In genomic region chr4:2168469-2169319, GRCh38 we compare ENCODE assay signal across 19 cellular contexts.
A peak's percentile ranks its signal among the peaks of the same experiment; 100 is the strongest.
DNase-seq lines count a peak whose midpoint lies in the region; ATAC-seq and TF ChIP-seq lines count a peak whose summit lies in the region.
"Had no signal": no experiment of that assay in that cellular context is flagged by ENCODE, and none has a peak within 500 bp of the region (broad histone marks: within the 10 kb centered on the region; RNA-seq: fewer than 3 reads in every experiment).

No MANE protein-coding gene starts in this region.

- intact Hi-C loops in mucosa of descending colon (cut with DNase I, micrococcal nuclease): no loop called here

- H3K4me3 Mint-ChIP-seq in activated T-helper 17 cell treated with anti-CD3 and anti-CD28 coated beads, Interleukin-2, amount 50 U/mL, for 72 hours: no peak overlapping the region
- H3K4me3 Mint-ChIP-seq: activated CD4-positive, alpha-beta T cell treated with anti-CD3 and anti-CD28 coated beads, Interleukin-2, amount 10 ng/mL, durations not matched to agents 7 days and 5 days; activated naive CD4-positive, alpha-beta T cell treated with anti-CD3 and anti-CD28 coated beads, Interleukin-2, amount 50 U/mL, for 24 hours; B cell; IgD-negative memory B cell; naive thymus-derived CD8-positive, alpha-beta T cell; stimulated activated naive B cell treated with anti-CD40 and anti-IgM and Interleukin-4, amounts not matched to agents 10 μg/mL and 1 μg/mL and 100 μg/mL, for 72 hours; type B pancreatic cell had no signal

- no peaks in the 10 kb centered on the region for H3K9me3 ChIP-seq in mucosa of descending colon

- H3K27ac Mint-ChIP-seq in activated T-helper 17 cell treated with anti-CD3 and anti-CD28 coated beads, Interleukin-2, amount 50 U/mL, for 72 hours: peak overlapping the region; percentile 26
- H3K27ac Mint-ChIP-seq: activated CD4-positive, alpha-beta T cell treated with anti-CD3 and anti-CD28 coated beads, Interleukin-2, amount 10 ng/mL, durations not matched to agents 7 days and 5 days; activated naive CD4-positive, alpha-beta T cell treated with anti-CD3 and anti-CD28 coated beads, Interleukin-2, amount 50 U/mL, for 24 hours; B cell; stimulated activated naive B cell treated with anti-CD40 and anti-IgM and Interleukin-4, amounts not matched to agents 10 μg/mL and 1 μg/mL and 100 μg/mL, for 72 hours; type B pancreatic cell had no signal

- peaks cover 14% of the 10 kb centered on the region for H3K4me1 Mint-ChIP-seq in activated T-helper 17 cell treated with anti-CD3 and anti-CD28 coated beads, Interleukin-2, amount 50 U/mL, for 72 hours
- H3K4me1 Mint-ChIP-seq: stimulated activated naive B cell treated with anti-CD40 and anti-IgM and Interleukin-4, amounts not matched to agents 10 μg/mL and 1 μg/mL and 100 μg/mL, for 72 hours had no signal

- no peaks in the 10 kb centered on the region for H3K36me3 ChIP-seq in mucosa of descending colon (ENCODE audit: low read depth)

- peak; percentile 10 for DNase-seq in DMS79 treated with DMSO at 0.1 percent for 48 hours (lab: John Stamatoyannopoulos, UW)
- DNase-seq in M059J (ENCODE audit: low read depth): peak; percentile 23
- DNase-seq in mucosa of descending colon: peak in 2 of 3 donors; percentile 41 to 45
- DNase-seq in activated naive CD4-positive, alpha-beta T cell treated with Interleukin-2 at 50 U/mL for 16 hours: no peak
- no peak for DNase-seq in HUDEP-2 (lab: John Stamatoyannopoulos, UW; ENCODE audit: unreplicated experiment in 76 of 76)
- DNase-seq: activated CD4-positive, alpha-beta T cell treated with anti-CD3 and anti-CD28 coated beads, Interleukin-2, amount 10 ng/mL, durations not matched to agents 7 days and 5 days; activated T-cell treated with anti-CD3 and anti-CD28 coated beads for 4 hours; dermis blood vessel endothelial cell; GM23248; naive thymus-derived CD8-positive, alpha-beta T cell; NCI-H446; SHP77 treated with DMSO at 0.1 percent for 48 hours; stimulated activated naive B cell treated with anti-CD40 and anti-IgM and Interleukin-4, amounts not matched to agents 10 μg/mL and 1 μg/mL and 100 μg/mL, for 72 hours had no signal

- H3K4me1 ChIP-seq in mucosa of descending colon (ENCODE audit: low read depth): no peaks in the 10 kb centered on the region

- no peaks in the 10 kb centered on the region for H3K9me3 Mint-ChIP-seq in activated T-helper 17 cell treated with anti-CD3 and anti-CD28 coated beads, Interleukin-2, amount 50 U/mL, for 72 hours
- H3K9me3 Mint-ChIP-seq: activated CD4-positive, alpha-beta T cell treated with anti-CD3 and anti-CD28 coated beads, Interleukin-2, amount 10 ng/mL, durations not matched to agents 7 days and 5 days; activated naive CD4-positive, alpha-beta T cell treated with anti-CD3 and anti-CD28 coated beads, Interleukin-2, amount 50 U/mL, for 24 hours; naive thymus-derived CD8-positive, alpha-beta T cell; stimulated activated naive B cell treated with anti-CD40 and anti-IgM and Interleukin-4, amounts not matched to agents 10 μg/mL and 1 μg/mL and 100 μg/mL, for 72 hours had no signal

- no peak overlapping the region for H3K4me3 ChIP-seq in mucosa of descending colon
- H3K4me3 ChIP-seq: GM23248 had no signal

- no peaks in the 10 kb centered on the region for H3K36me3 Mint-ChIP-seq in activated T-helper 17 cell treated with anti-CD3 and anti-CD28 coated beads, Interleukin-2, amount 50 U/mL, for 72 hours (ENCODE audit: low read depth)
- H3K36me3 Mint-ChIP-seq: activated naive CD4-positive, alpha-beta T cell treated with anti-CD3 and anti-CD28 coated beads, Interleukin-2, amount 50 U/mL, for 24 hours; naive thymus-derived CD8-positive, alpha-beta T cell had no signal

- no peak for ATAC-seq in activated T-helper 17 cell treated with anti-CD3 and anti-CD28 coated beads, Interleukin-2, amount 50 U/mL, for 72 hours (replicated peaks)
- ATAC-seq in mucosa of descending colon (peak; percentile 76), HG02571 (IDR thresholded peaks at IDR 0.05; ENCODE audit: unreplicated experiment) (no peak)
- ATAC-seq: naive thymus-derived CD8-positive, alpha-beta T cell; stimulated activated naive B cell treated with anti-CD40 and anti-IgM and Interleukin-4, amounts not matched to agents 10 μg/mL and 1 μg/mL and 100 μg/mL, for 72 hours had no signal

- no peak for TF ChIP-seq CTCF in mucosa of descending colon (IDR thresholded peaks at IDR 0.05)

- no peaks in the 10 kb centered on the region for H3K27me3 Mint-ChIP-seq in activated T-helper 17 cell treated with anti-CD3 and anti-CD28 coated beads, Interleukin-2, amount 50 U/mL, for 72 hours
- H3K27me3 Mint-ChIP-seq: activated CD4-positive, alpha-beta T cell treated with anti-CD3 and anti-CD28 coated beads, Interleukin-2, amount 10 ng/mL, durations not matched to agents 7 days and 5 days; activated naive CD4-positive, alpha-beta T cell treated with anti-CD3 and anti-CD28 coated beads, Interleukin-2, amount 50 U/mL, for 24 hours; B cell; IgD-negative memory B cell; naive thymus-derived CD8-positive, alpha-beta T cell; stimulated activated naive B cell treated with anti-CD40 and anti-IgM and Interleukin-4, amounts not matched to agents 10 μg/mL and 1 μg/mL and 100 μg/mL, for 72 hours; type B pancreatic cell had no signal

Comparison
In these comparisons a context has a peak if more than half of its experiments do, and no peak if none do; other contexts are left out.
1. DNase-seq: peak in DMS79 treated with DMSO at 0.1 percent for 48 hours (single experiment), M059J (single experiment) and mucosa of descending colon (2 of 3); none in activated naive CD4-positive, alpha-beta T cell treated with Interleukin-2 at 50 U/mL for 16 hours (single experiment) and HUDEP-2 (0 of 76).